ENCODE assay signal across 1 cellular context in genomic region chr5:149002761-149003689, GRCh38.
TF ChIP-seq lines count a peak whose summit lies in the region.

No MANE protein-coding gene starts in this region.

TF ChIP-seq in HCT116, 20 proteins besides CTCF, POLR2A, EP300 and RAD21 (continued from another document):
- no peak for TF ChIP-seq YY1 (IDR thresholded peaks at IDR 0.05; ENCODE audit: extremely low read depth, insufficient replicate concordance, low read depth, low read length)
- TF ChIP-seq CEBPB (IDR thresholded peaks at IDR 0.05; ENCODE audit: low read depth) = no peak
